ENCODE assay signal across 13 cellular contexts in the genomic region with DNA sequence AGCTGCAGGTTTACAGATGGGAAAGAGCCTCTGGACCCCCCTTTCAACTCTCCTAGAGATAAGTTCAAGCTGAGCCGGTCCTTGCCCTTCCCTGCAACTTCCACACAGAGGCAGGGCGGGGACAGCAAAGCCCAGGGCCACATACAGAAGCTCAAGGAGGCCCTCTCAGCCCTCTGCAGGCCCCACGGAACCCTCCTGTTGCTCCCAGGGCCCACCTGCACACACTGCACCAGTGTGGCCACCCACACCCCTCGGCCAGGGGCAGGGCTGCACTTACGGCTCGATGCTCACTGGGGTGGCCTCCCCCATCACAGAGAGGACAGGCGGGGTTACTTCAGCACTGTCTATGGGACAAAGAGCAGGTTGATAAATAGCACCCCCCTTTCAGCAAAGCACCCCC. TPM values are rescaled to one million over a fixed set of nuclear protein-coding genes. Genes with fewer than 3 reads are reported as not detected.
DNase-seq lines count a peak whose midpoint lies in the region; ATAC-seq and TF ChIP-seq lines count a peak whose summit lies in the region.
"Had no signal": no experiment of that assay in that cellular context is flagged by ENCODE, and none has a peak within 500 bp of the region (broad histone marks: within the 10 kb centered on the region; RNA-seq: fewer than 3 reads in every experiment).

No MANE protein-coding gene starts in this region.

- peak; percentile 1 for DNase-seq in stimulated activated CD4-positive, alpha-beta T cell treated with anti-CD3 and anti-CD28 coated beads, Interleukin-15, amount 100 ng/mL, for 24 hours
- no peak for DNase-seq in stimulated activated CD4-positive, alpha-beta T cell treated with anti-CD3 and anti-CD28 coated beads, Interleukin-2, amount 100 ng/mL, for 24 hours
- DNase-seq in ascending aorta (ENCODE audit: low spot score in 2 of 2) (no peak), osteocyte (ENCODE audit: extremely low spot score, unreplicated experiment) (no peak), NCI-H748 (lab: John Stamatoyannopoulos, UW; ENCODE audit: unreplicated experiment) (no peak)
- DNase-seq: activated naive CD4-positive, alpha-beta T cell; GOT3; MM.1S; occipital lobe had no signal

- peak overlapping the region; percentile 94 for H3K27ac Mint-ChIP-seq in osteocyte (ENCODE audit: unreplicated experiment)

- ATAC-seq in HG03097 (IDR thresholded peaks at IDR 0.05; ENCODE audit: low FRiP score, unreplicated experiment): no peak
- no peak for ATAC-seq in GM21360 (IDR thresholded peaks at IDR 0.05; ENCODE audit: unreplicated experiment)
- ATAC-seq in GM21447 (IDR thresholded peaks at IDR 0.05; ENCODE audit: unreplicated experiment): no peak

- no peaks in the 10 kb centered on the region for H3K27me3 Mint-ChIP-seq in osteocyte (ENCODE audit: unreplicated experiment)

- H3K9me3 ChIP-seq in ascending aorta: no peaks in the 10 kb centered on the region

- H3K27ac ChIP-seq in ascending aorta: peak overlapping the region; percentile 80 to 86
- H3K27ac ChIP-seq: C4-2B had no signal

- peaks cover 59% of the 10 kb centered on the region for H3K36me3 Mint-ChIP-seq in osteocyte (ENCODE audit: unreplicated experiment)

- TF ChIP-seq CTCF in ascending aorta (IDR thresholded peaks at IDR 0.05) (no peak), osteocyte (IDR thresholded peaks at IDR 0.05) (no peak)

- intact Hi-C loops in ascending aorta (cut with DNase I): loop anchor here (10.0 kb wide), 1 partner anchor 358 kb away; the partner anchor contains the start of genes ALDH6A1 and LIN52

- H3K36me3 ChIP-seq in ascending aorta: peaks cover 64 to 68% of the 10 kb centered on the region in 2 donors

- no peaks in the 10 kb centered on the region for H3K27me3 ChIP-seq in ascending aorta

- H3K9me3 Mint-ChIP-seq in osteocyte (ENCODE audit: unreplicated experiment): no peaks in the 10 kb centered on the region

- H3K4me3 ChIP-seq in ascending aorta: no peak overlapping the region

- H3K4me1 ChIP-seq in ascending aorta: peaks cover 16 to 45% of the 10 kb centered on the region in 2 donors

- no peak overlapping the region for H3K4me3 Mint-ChIP-seq in osteocyte (ENCODE audit: unreplicated experiment)

- H3K4me1 Mint-ChIP-seq in osteocyte (ENCODE audit: unreplicated experiment): peaks cover 68% of the 10 kb centered on the region

RNA-seq across cellular contexts. Expression of gene PNMA1, which starts 13.0 kb away (rescaled TPM):
- total RNA-seq in ascending aorta (30.2 TPM), osteocyte (81.4 and 81.8 TPM in 2 replicates)
